Comparison of ENCODE assay signal across 3 cellular contexts in the genomic region with DNA sequence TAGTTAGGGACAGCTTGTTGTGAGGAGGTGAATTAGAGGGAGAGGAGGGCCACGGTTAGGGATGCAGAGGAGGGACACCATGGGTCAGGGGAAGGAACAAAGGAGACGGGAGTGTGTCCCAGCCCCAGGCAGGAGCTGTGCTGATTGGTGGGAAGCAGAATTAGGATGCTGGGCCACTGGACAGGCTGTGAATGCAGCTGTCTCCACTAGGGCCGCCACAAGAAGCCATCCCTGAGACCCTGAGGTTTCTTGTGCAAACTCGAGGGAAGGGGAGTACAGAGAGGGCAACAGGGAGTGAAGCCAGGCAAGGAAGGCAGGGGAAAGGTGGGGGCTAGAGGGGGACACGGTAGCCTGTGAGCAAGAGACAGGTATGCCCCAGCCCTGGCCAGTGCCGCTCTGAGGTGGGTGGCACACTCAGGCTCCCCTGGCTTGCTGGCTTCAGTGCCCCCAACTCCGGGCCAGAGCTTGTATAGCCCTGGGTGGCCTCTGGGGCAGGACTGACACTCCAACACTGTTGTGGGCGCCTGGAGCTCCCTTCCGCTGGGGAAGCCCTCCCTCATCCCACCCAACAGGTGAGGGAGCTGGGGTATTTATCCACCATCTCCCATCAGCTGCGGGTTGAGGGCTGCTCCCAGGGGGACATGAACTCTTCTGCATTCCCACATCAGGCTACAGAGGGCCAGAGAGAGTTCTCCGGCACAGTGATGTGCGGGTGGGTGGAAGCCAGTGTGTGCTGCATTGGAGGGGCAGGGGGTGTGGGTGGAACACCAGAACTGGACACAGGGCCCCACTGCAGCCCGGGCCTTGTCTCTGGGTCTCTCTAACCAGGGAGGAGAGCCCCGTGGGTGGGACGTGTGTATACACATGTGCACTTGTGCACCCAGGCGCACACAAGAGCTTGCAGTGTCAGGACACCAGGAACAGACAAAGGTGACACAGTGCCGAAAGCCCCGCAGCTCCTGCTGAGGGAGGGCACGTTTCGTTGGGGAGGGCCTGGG.
TF ChIP-seq lines count a peak whose summit lies in the region.

No MANE protein-coding gene starts in this region.

TF ChIP-seq in GM23338, 12 proteins besides CTCF, POLR2A, EP300 and RAD21 (continues in another document):
- TF ChIP-seq CREB1 (CRISPR knock-in tag; IDR thresholded peaks at IDR 0.05; ENCODE audit: low read depth) (no peak), NANOG (IDR thresholded peaks at IDR 0.05; ENCODE audit: borderline replicate concordance) (no peak), EZH2phosphoT487 (IDR thresholded peaks at IDR 0.05; ENCODE audit: unreplicated experiment) (no peak), EZH2 (IDR thresholded peaks at IDR 0.05; ENCODE audit: low read depth, unreplicated experiment) (no peak)
- TF ChIP-seq, protein P1, sequence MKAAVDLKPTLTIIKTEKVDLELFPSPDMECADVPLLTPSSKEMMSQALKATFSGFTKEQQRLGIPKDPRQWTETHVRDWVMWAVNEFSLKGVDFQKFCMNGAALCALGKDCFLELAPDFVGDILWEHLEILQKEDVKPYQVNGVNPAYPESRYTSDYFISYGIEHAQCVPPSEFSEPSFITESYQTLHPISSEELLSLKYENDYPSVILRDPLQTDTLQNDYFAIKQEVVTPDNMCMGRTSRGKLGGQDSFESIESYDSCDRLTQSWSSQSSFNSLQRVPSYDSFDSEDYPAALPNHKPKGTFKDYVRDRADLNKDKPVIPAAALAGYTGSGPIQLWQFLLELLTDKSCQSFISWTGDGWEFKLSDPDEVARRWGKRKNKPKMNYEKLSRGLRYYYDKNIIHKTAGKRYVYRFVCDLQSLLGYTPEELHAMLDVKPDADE (IDR thresholded peaks at IDR 0.05), result no peak

TF ChIP-seq in HCT116, 20 proteins besides CTCF, POLR2A, EP300 and RAD21:
- TF ChIP-seq YY1 (IDR thresholded peaks at IDR 0.05; ENCODE audit: extremely low read depth, insufficient replicate concordance, low read depth, low read length), result no peak
- no peak for TF ChIP-seq JUND (IDR thresholded peaks at IDR 0.05)
- TF ChIP-seq CEBPB (IDR thresholded peaks at IDR 0.05; ENCODE audit: low read depth), result no peak
- no peak for TF ChIP-seq EZH2phosphoT487 (IDR thresholded peaks at IDR 0.05; ENCODE audit: borderline replicate concordance)
- TF ChIP-seq, protein P2, sequence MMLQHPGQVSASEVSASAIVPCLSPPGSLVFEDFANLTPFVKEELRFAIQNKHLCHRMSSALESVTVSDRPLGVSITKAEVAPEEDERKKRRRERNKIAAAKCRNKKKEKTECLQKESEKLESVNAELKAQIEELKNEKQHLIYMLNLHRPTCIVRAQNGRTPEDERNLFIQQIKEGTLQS (IDR thresholded peaks at IDR 0.05), result no peak
- TF ChIP-seq ZNF274 (IDR thresholded peaks at IDR 0.05; ENCODE audit: low read depth, low read length), result no peak
- no peak for TF ChIP-seq TCF7L2 (IDR thresholded peaks at IDR 0.05; ENCODE audit: borderline replicate concordance, extremely low read depth, insufficient read depth, insufficient read length)
- no peak for TF ChIP-seq SRF (IDR thresholded peaks at IDR 0.05; ENCODE audit: low read depth)
- TF ChIP-seq, protein P3, sequence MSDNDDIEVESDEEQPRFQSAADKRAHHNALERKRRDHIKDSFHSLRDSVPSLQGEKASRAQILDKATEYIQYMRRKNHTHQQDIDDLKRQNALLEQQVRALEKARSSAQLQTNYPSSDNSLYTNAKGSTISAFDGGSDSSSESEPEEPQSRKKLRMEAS (IDR thresholded peaks at IDR 0.05), result no peak
- no peak for TF ChIP-seq EGR1 (IDR thresholded peaks at IDR 0.05; ENCODE audit: low read depth)
- TF ChIP-seq EZH2 (IDR thresholded peaks at IDR 0.05), result no peak
- no peak for TF ChIP-seq POLR2AphosphoS5 (IDR thresholded peaks at IDR 0.05; ENCODE audit: low read depth, low read length)
- TF ChIP-seq, protein P4, sequence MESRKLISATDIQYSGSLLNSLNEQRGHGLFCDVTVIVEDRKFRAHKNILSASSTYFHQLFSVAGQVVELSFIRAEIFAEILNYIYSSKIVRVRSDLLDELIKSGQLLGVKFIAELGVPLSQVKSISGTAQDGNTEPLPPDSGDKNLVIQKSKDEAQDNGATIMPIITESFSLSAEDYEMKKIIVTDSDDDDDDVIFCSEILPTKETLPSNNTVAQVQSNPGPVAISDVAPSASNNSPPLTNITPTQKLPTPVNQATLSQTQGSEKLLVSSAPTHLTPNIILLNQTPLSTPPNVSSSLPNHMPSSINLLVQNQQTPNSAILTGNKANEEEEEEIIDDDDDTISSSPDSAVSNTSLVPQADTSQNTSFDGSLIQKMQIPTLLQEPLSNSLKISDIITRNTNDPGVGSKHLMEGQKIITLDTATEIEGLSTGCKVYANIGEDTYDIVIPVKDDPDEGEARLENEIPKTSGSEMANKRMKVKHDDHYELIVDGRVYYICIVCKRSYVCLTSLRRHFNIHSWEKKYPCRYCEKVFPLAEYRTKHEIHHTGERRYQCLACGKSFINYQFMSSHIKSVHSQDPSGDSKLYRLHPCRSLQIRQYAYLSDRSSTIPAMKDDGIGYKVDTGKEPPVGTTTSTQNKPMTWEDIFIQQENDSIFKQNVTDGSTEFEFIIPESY (IDR thresholded peaks at IDR 0.05; ENCODE audit: extremely low read depth, insufficient replicate concordance, low read length), result no peak
- TF ChIP-seq ZFX (IDR thresholded peaks at IDR 0.05), result no peak
- TF ChIP-seq SIN3A (IDR thresholded peaks at IDR 0.05; ENCODE audit: low read depth), result no peak

TF ChIP-seq in H1, 55 proteins besides CTCF, POLR2A, EP300 and RAD21:
- TF ChIP-seq SP2 (IDR thresholded peaks at IDR 0.05; ENCODE audit: low read length) (no peak), KDM4A (IDR thresholded peaks at IDR 0.05; ENCODE audit: low read depth, low read length, severe bottlenecking) (peak; percentile 15)
TF ChIP-seq in H1: peak in this region for 1.
